ENCODE assay signal across 8 cellular contexts in the genomic region with DNA sequence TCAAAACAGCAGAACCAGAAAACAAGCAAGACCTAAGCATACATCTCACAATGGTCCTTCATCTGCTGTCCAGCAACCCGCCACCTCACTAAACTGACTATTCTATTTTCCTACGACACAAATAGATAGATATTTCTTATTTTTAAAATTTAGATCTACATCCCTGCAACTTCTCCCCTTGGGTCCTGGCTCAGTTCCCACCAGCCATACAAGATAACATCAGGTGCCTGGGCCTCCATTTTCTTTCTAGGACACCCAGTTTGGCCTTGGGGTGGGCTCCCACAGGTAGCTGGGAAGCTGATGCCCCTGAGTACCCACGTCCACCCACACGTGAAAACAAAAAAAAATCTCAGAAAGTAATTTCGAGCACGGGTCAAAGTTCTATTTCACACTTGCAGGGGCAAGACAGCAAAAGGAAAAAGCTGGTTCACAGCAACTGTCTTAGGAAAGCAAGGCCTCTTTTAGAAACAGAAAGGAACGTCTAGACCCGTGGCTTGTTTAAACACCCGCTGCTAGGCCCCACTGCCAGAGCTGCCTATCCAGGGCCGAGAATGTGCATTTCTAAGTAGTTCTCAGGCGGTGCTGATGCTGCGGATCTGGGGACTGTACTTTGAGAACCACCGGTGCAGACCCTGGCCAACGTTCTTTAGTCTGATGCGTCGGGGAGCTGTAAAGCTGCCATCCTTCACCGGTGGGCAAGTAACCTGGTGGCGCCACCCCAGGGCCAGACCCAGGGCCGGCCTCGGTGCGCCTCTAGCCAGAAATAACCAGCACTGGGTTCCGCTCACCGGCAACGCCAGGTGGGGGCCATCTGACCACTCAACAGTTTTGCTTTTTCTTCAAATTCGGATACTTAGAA. TPM values are rescaled to one million over a fixed set of nuclear protein-coding genes. Genes with fewer than 3 reads are reported as not detected.
DNase-seq lines count a peak whose midpoint lies in the region; ATAC-seq and TF ChIP-seq lines count a peak whose summit lies in the region.

No MANE protein-coding gene starts in this region.

- H3K4me1 ChIP-seq in muscle layer of colon (ENCODE audit: insufficient read depth, low read length) (peaks cover 14% of the 10 kb centered on the region), suprapubic skin (peaks cover 12% of the 10 kb centered on the region)

- TF ChIP-seq POLR2A in suprapubic skin (IDR thresholded peaks at IDR 0.05) = no peak

- TF ChIP-seq CTCF in epithelial cell of proximal tubule (conservative IDR thresholded peaks at IDR 0.05; ENCODE audit: low read depth, low read length) (peak; percentile 19), suprapubic skin (IDR thresholded peaks at IDR 0.05) (no peak)

- peak overlapping the region; percentile 83 for H3K4me3 Mint-ChIP-seq in activated CD4-positive, alpha-beta T cell treated with anti-CD3 and anti-CD28 coated beads for 36 hours

- H3K27ac ChIP-seq in muscle layer of colon (ENCODE audit: low read depth, low read length) (peak overlapping the region; percentile 88), suprapubic skin (peak overlapping the region; percentile 85)

- 24% methylated on average over 13 of the region's 25 CpGs for WGBS in suprapubic skin

- peak; percentile 50 for ATAC-seq in HG02610 (IDR thresholded peaks at IDR 0.05; ENCODE audit: unreplicated experiment)
- ATAC-seq in activated CD4-positive, alpha-beta T cell treated with anti-CD3 and anti-CD28 coated beads for 36 hours = peak; percentile 34

- peak overlapping the region; percentile 82 for H3K9ac ChIP-seq in muscle layer of colon (ENCODE audit: low read length)

- peak; percentile 81 for DNase-seq in activated effector memory CD4-positive, alpha-beta T cell treated with anti-CD3 and anti-CD28 coated beads, Interleukin-2, amount 50 U/mL, for 16 hours
- no peak for DNase-seq in activated effector memory CD4-positive, alpha-beta T cell treated with Interleukin-2 at 50 U/mL for 16 hours
- peak; percentile 62 for DNase-seq in NCI-H1092 (lab: John Stamatoyannopoulos, UW)
- DNase-seq in activated CD4-positive, alpha-beta T cell treated with anti-CD3 and anti-CD28 coated beads for 36 hours = peak; percentile 69
- DNase-seq in epithelial cell of proximal tubule (ENCODE audit: low read depth) = peak; percentile 2
- peak; percentile 70 to 79 for DNase-seq in suprapubic skin (ENCODE audit: low spot score in 2 of 2)

- H3K36me3 ChIP-seq in muscle layer of colon (ENCODE audit: insufficient read depth, low read length) (no peaks in the 10 kb centered on the region), suprapubic skin (no peaks in the 10 kb centered on the region)

- H3K27ac Mint-ChIP-seq in activated CD4-positive, alpha-beta T cell treated with anti-CD3 and anti-CD28 coated beads for 36 hours = peak overlapping the region; percentile 97

- H3K27me3 ChIP-seq in muscle layer of colon (ENCODE audit: control insufficient read depth in 1 of 2, insufficient read depth in 2 of 2, low read length in 2 of 2) = no peaks in the 10 kb centered on the region
- no peaks in the 10 kb centered on the region for H3K27me3 ChIP-seq in suprapubic skin

- no peaks in the 10 kb centered on the region for H3K9me3 Mint-ChIP-seq in activated CD4-positive, alpha-beta T cell treated with anti-CD3 and anti-CD28 coated beads for 36 hours (ENCODE audit: low read depth)

- H3K4me3 ChIP-seq in epithelial cell of proximal tubule (ENCODE audit: low read depth, low read length) (peak overlapping the region; percentile 75), muscle layer of colon (ENCODE audit: low read depth in 1 of 2, low read length in 2 of 2) (peak overlapping the region; percentile 67 to 95), suprapubic skin (peak overlapping the region; percentile 64)

- intact Hi-C loops in activated CD4-positive, alpha-beta T cell treated with anti-CD3 and anti-CD28 coated beads for 36 hours (cut with DNase I, micrococcal nuclease) = loop anchor here (1.0 to 5.0 kb wide), 7 partner anchors 48 to 1128 kb away; partner anchors contain the start of genes TGDS (in 2 of the 2), DNAJC3 (in 1 of the 2) and GPR180 (in 1 of the 2)

- peaks cover 20% of the 10 kb centered on the region for H3K4me1 Mint-ChIP-seq in activated CD4-positive, alpha-beta T cell treated with anti-CD3 and anti-CD28 coated beads for 36 hours

- POLR2A ChIA-PET in activated CD4-positive, alpha-beta T cell treated with anti-CD3 and anti-CD28 coated beads for 36 hours (lab: Charles Lee) = interaction anchor here (0.6 to 2.2 kb wide), 5 partner anchors 15 to 85 kb away, joined by 3 to 8 read pairs (median 3); partner anchors contain the start of gene TGDS

- H3K9me3 ChIP-seq in muscle layer of colon (ENCODE audit: low read length) (no peaks in the 10 kb centered on the region), suprapubic skin (no peaks in the 10 kb centered on the region)

- CTCF ChIA-PET in activated CD4-positive, alpha-beta T cell treated with anti-CD3 and anti-CD28 coated beads for 36 hours (lab: Charles Lee) = interaction anchor here (0.8 to 2.1 kb wide), 5 partner anchors 13 to 115 kb away, joined by 3 to 7 read pairs (median 4); partner anchors contain the start of gene TGDS

- TF ChIP-seq EP300 in suprapubic skin (IDR thresholded peaks at IDR 0.05) = no peak

- peaks cover 3% of the 10 kb centered on the region for H3K27me3 Mint-ChIP-seq in activated CD4-positive, alpha-beta T cell treated with anti-CD3 and anti-CD28 coated beads for 36 hours

- peaks cover 4% of the 10 kb centered on the region for H3K36me3 Mint-ChIP-seq in activated CD4-positive, alpha-beta T cell treated with anti-CD3 and anti-CD28 coated beads for 36 hours (ENCODE audit: low read depth)

RNA-seq across cellular contexts. Expression of gene TGDS, which starts 47.3 kb away (rescaled TPM):
- total RNA-seq in activated CD4-positive, alpha-beta T cell treated with anti-CD3 and anti-CD28 coated beads for 36 hours = 10 to 100 TPM; 23.4 to 24.2 TPM
- 12.2 and 13.8 TPM in 2 replicates for total RNA-seq in epithelial cell of proximal tubule
- 1 to 10 TPM; 7.4 to 9.3 (median 8.0) TPM for total RNA-seq in suprapubic skin

RNA-seq across cellular contexts. Expression of gene GPR180, which starts 53.0 kb away (rescaled TPM):
- 1 to 10 TPM; 8.0 to 8.6 TPM for total RNA-seq in activated CD4-positive, alpha-beta T cell treated with anti-CD3 and anti-CD28 coated beads for 36 hours
- total RNA-seq in epithelial cell of proximal tubule = 8.2 and 9.8 TPM in 2 replicates
- 1 to 10 TPM; 2.0 to 4.2 (median 2.8) TPM for total RNA-seq in suprapubic skin
